37 cellular contexts compared by ENCODE assay signal in genomic region chrX:3960952-3961351, GRCh38.
"Had no signal": no experiment of that assay in that cellular context is flagged by ENCODE, and none has a peak within 500 bp of the region (broad histone marks: within the 10 kb centered on the region; RNA-seq: fewer than 3 reads in every experiment).

No MANE protein-coding gene starts in this region.

- DNase-seq: activated CD4-positive, alpha-beta memory T cell treated with anti-CD3 and anti-CD28 coated beads, Interleukin-2, amount 10 ng/mL, durations not matched to agents 7 days and 5 days; activated CD4-positive, alpha-beta T cell treated with anti-CD3 and anti-CD28 coated beads for 1 hour; activated CD4-positive, alpha-beta T cell treated with anti-CD3 and anti-CD28 coated beads for 36 hours; activated CD4-positive, alpha-beta T cell treated with anti-CD3 and anti-CD28 coated beads for 48 hours; activated CD4-positive, alpha-beta T cell treated with anti-CD3 and anti-CD28 coated beads, Interleukin-2, amount 10 ng/mL, durations not matched to agents 7 days and 5 days; activated CD4-positive, alpha-beta T cell treated with anti-CD3 and anti-CD28 coated beads, Interleukin-2, amount 50 U/mL, for 48 hours; activated CD4-positive, CD25-positive, alpha-beta regulatory T cell; activated CD8-positive, alpha-beta memory T cell treated with anti-CD3 and anti-CD28 coated beads for 24 hours; activated CD8-positive, alpha-beta memory T cell treated with anti-CD3 and anti-CD28 coated beads, Interleukin-2, amount 10 ng/mL, durations not matched to agents 7 days and 5 days; activated CD8-positive, alpha-beta memory T cell treated with anti-CD3 and anti-CD28 coated beads, Interleukin-2, amount 50 U/mL, for 48 hours; activated CD8-positive, alpha-beta T cell treated with anti-CD3 and anti-CD28 coated beads, Interleukin-2, amount 10 ng/mL, durations not matched to agents 7 days and 5 days; activated effector memory CD4-positive, alpha-beta T cell treated with Interleukin-2 at 50 U/mL for 16 hours; activated gamma-delta T cell; activated naive CD4-positive, alpha-beta T cell treated with anti-CD3 and anti-CD28 coated beads, Interleukin-2, amount 10 ng/mL, durations not matched to agents 7 days and 5 days; activated naive CD4-positive, alpha-beta T cell treated with Interleukin-2 at 50 U/mL for 16 hours; activated naive CD8-positive, alpha-beta T cell treated with anti-CD3 and anti-CD28 coated beads, Interleukin-2, amount 10 ng/mL, durations not matched to agents 7 days and 5 days; activated naive CD8-positive, alpha-beta T cell treated with anti-CD3 and anti-CD28 coated beads, Interleukin-2, amount 50 U/mL, for 24 hours; activated T-cell treated with anti-CD3 and anti-CD28 coated beads, Interleukin-2, amount 50 U/mL, for 24 hours; activated T-cell treated with anti-CD3 and anti-CD28 coated beads, Interleukin-2, amount 50 U/mL, for 48 hours; amygdala; anterior cingulate cortex; caudate nucleus; cerebellar nuclear complex; T-helper 1 cell; T-helper 2 cell; T-helper 9 cell had no signal

- H3K27me3 Mint-ChIP-seq: activated CD4-positive, alpha-beta memory T cell treated with anti-CD3 and anti-CD28 coated beads, Interleukin-2, amount 10 ng/mL, durations not matched to agents 7 days and 5 days; activated naive CD8-positive, alpha-beta T cell treated with anti-CD3 and anti-CD28 coated beads, Interleukin-2, amount 50 U/mL, for 24 hours; central memory CD8-positive, alpha-beta T cell had no signal

- H3K9me3 Mint-ChIP-seq: activated CD4-positive, alpha-beta memory T cell treated with anti-CD3 and anti-CD28 coated beads, Interleukin-2, amount 10 ng/mL, durations not matched to agents 7 days and 5 days; activated CD4-positive, alpha-beta T cell treated with anti-CD3 and anti-CD28 coated beads, Interleukin-2, amount 10 ng/mL, durations not matched to agents 7 days and 5 days; activated naive CD4-positive, alpha-beta T cell treated with anti-CD3 and anti-CD28 coated beads, Interleukin-2, amount 10 ng/mL, durations not matched to agents 7 days and 5 days; activated naive CD4-positive, alpha-beta T cell treated with anti-CD3 and anti-CD28 coated beads, Interleukin-2, amount 50 U/mL, for 24 hours; activated naive CD8-positive, alpha-beta T cell treated with anti-CD3 and anti-CD28 coated beads, Interleukin-2, amount 10 ng/mL, durations not matched to agents 7 days and 5 days; activated naive CD8-positive, alpha-beta T cell treated with anti-CD3 and anti-CD28 coated beads, Interleukin-2, amount 50 U/mL, for 24 hours; activated T-cell treated with anti-CD3 and anti-CD28 coated beads, Interleukin-2, amount 50 U/mL, for 24 hours; activated T-helper 2 cell treated with anti-CD3 and anti-CD28 coated beads, Interferon-gamma antibody, Interleukin-2, Interleukin-4, amounts not matched to agents 10 μg/mL and 5 μg/mL and 100 μg/mL, durations not matched to agents 14 hours and 24 hours and 36 hours; central memory CD8-positive, alpha-beta T cell; T-helper 1 cell treated with Interleukin-12 subunit alpha and Interleukin-12 subunit beta and Interleukin-4 antibody, amounts not matched to agents 30 μg/mL and 1 μg/mL, for 36 hours; T-helper 2 cell treated with Interferon-gamma antibody and Interleukin-4, amounts not matched to agents 5 μg/mL and 100 μg/mL, for 36 hours had no signal

- H3K36me3 ChIP-seq: ascending aorta, cardiac muscle cell had no signal

- H3K4me3 ChIP-seq: ascending aorta, cardiac muscle cell had no signal

- H3K4me1 ChIP-seq: ascending aorta had no signal

- H3K36me3 Mint-ChIP-seq: activated CD8-positive, alpha-beta memory T cell treated with anti-CD3 and anti-CD28 coated beads, Interleukin-2, amount 10 ng/mL, durations not matched to agents 7 days and 5 days; activated naive CD4-positive, alpha-beta T cell treated with anti-CD3 and anti-CD28 coated beads, Interleukin-2, amount 10 ng/mL, durations not matched to agents 7 days and 5 days; activated naive CD4-positive, alpha-beta T cell treated with anti-CD3 and anti-CD28 coated beads, Interleukin-2, amount 50 U/mL, for 24 hours; activated naive CD8-positive, alpha-beta T cell; activated naive CD8-positive, alpha-beta T cell treated with anti-CD3 and anti-CD28 coated beads, Interleukin-2, amount 10 ng/mL, durations not matched to agents 7 days and 5 days; brain had no signal

- H3K4me3 Mint-ChIP-seq: activated CD4-positive, alpha-beta memory T cell treated with anti-CD3 and anti-CD28 coated beads, Interleukin-2, amount 10 ng/mL, durations not matched to agents 7 days and 5 days; activated CD4-positive, alpha-beta T cell treated with anti-CD3 and anti-CD28 coated beads for 36 hours; activated CD4-positive, alpha-beta T cell treated with anti-CD3 and anti-CD28 coated beads, Interleukin-2, amount 10 ng/mL, durations not matched to agents 7 days and 5 days; activated CD8-positive, alpha-beta memory T cell treated with anti-CD3 and anti-CD28 coated beads, Interleukin-2, amount 10 ng/mL, durations not matched to agents 7 days and 5 days; activated CD8-positive, alpha-beta T cell treated with anti-CD3 and anti-CD28 coated beads, Interleukin-2, amount 10 ng/mL, durations not matched to agents 7 days and 5 days; activated naive CD4-positive, alpha-beta T cell treated with anti-CD3 and anti-CD28 coated beads, Interleukin-2, amount 10 ng/mL, durations not matched to agents 7 days and 5 days; activated naive CD4-positive, alpha-beta T cell treated with anti-CD3 and anti-CD28 coated beads, Interleukin-2, amount 50 U/mL, for 24 hours; activated naive CD8-positive, alpha-beta T cell; activated naive CD8-positive, alpha-beta T cell treated with anti-CD3 and anti-CD28 coated beads, Interleukin-2, amount 10 ng/mL, durations not matched to agents 7 days and 5 days; activated naive CD8-positive, alpha-beta T cell treated with anti-CD3 and anti-CD28 coated beads, Interleukin-2, amount 50 U/mL, for 24 hours; activated T-cell treated with anti-CD3 and anti-CD28 coated beads, Interleukin-2, amount 50 U/mL, for 24 hours; central memory CD8-positive, alpha-beta T cell; T-helper 1 cell treated with Interleukin-12 subunit alpha and Interleukin-12 subunit beta and Interleukin-4 antibody, amounts not matched to agents 30 μg/mL and 1 μg/mL, for 36 hours; T-helper 2 cell treated with Interferon-gamma antibody and Interleukin-4, amounts not matched to agents 5 μg/mL and 100 μg/mL, for 36 hours had no signal

- H3K4me1 Mint-ChIP-seq: activated CD4-positive, alpha-beta memory T cell treated with anti-CD3 and anti-CD28 coated beads, Interleukin-2, amount 10 ng/mL, durations not matched to agents 7 days and 5 days; activated CD8-positive, alpha-beta memory T cell treated with anti-CD3 and anti-CD28 coated beads, Interleukin-2, amount 10 ng/mL, durations not matched to agents 7 days and 5 days; activated naive CD4-positive, alpha-beta T cell treated with anti-CD3 and anti-CD28 coated beads, Interleukin-2, amount 10 ng/mL, durations not matched to agents 7 days and 5 days; activated naive CD8-positive, alpha-beta T cell treated with anti-CD3 and anti-CD28 coated beads, Interleukin-2, amount 50 U/mL, for 24 hours had no signal

- H3K9me3 ChIP-seq: ascending aorta had no signal

- H3K27ac Mint-ChIP-seq: activated CD4-positive, alpha-beta memory T cell treated with anti-CD3 and anti-CD28 coated beads, Interleukin-2, amount 10 ng/mL, durations not matched to agents 7 days and 5 days; activated CD4-positive, alpha-beta T cell treated with anti-CD3 and anti-CD28 coated beads for 36 hours; activated CD4-positive, alpha-beta T cell treated with anti-CD3 and anti-CD28 coated beads, Interleukin-2, amount 10 ng/mL, durations not matched to agents 7 days and 5 days; activated CD8-positive, alpha-beta memory T cell treated with anti-CD3 and anti-CD28 coated beads, Interleukin-2, amount 10 ng/mL, durations not matched to agents 7 days and 5 days; activated CD8-positive, alpha-beta T cell treated with anti-CD3 and anti-CD28 coated beads, Interleukin-2, amount 10 ng/mL, durations not matched to agents 7 days and 5 days; activated naive CD4-positive, alpha-beta T cell treated with anti-CD3 and anti-CD28 coated beads, Interleukin-2, amount 10 ng/mL, durations not matched to agents 7 days and 5 days; activated naive CD4-positive, alpha-beta T cell treated with anti-CD3 and anti-CD28 coated beads, Interleukin-2, amount 50 U/mL, for 24 hours; activated naive CD8-positive, alpha-beta T cell; activated naive CD8-positive, alpha-beta T cell treated with anti-CD3 and anti-CD28 coated beads, Interleukin-2, amount 10 ng/mL, durations not matched to agents 7 days and 5 days; activated naive CD8-positive, alpha-beta T cell treated with anti-CD3 and anti-CD28 coated beads, Interleukin-2, amount 50 U/mL, for 24 hours; activated T-cell treated with anti-CD3 and anti-CD28 coated beads, Interleukin-2, amount 50 U/mL, for 24 hours; activated T-helper 2 cell treated with anti-CD3 and anti-CD28 coated beads, Interferon-gamma antibody, Interleukin-2, Interleukin-4, amounts not matched to agents 10 μg/mL and 5 μg/mL and 100 μg/mL, durations not matched to agents 14 hours and 24 hours and 36 hours; brain; T-helper 1 cell treated with Interleukin-12 subunit alpha and Interleukin-12 subunit beta and Interleukin-4 antibody, amounts not matched to agents 30 μg/mL and 1 μg/mL, for 36 hours; T-helper 2 cell treated with Interferon-gamma antibody and Interleukin-4, amounts not matched to agents 5 μg/mL and 100 μg/mL, for 36 hours had no signal

- H3K27ac ChIP-seq: ascending aorta, cardiac muscle cell, VCaP had no signal

- ATAC-seq: activated CD4-positive, alpha-beta T cell treated with anti-CD3 and anti-CD28 coated beads for 36 hours; activated CD4-positive, CD25-positive, alpha-beta regulatory T cell treated with anti-CD3 and anti-CD28 coated beads, Interleukin-2, amount 50 U/mL, for 24 hours; activated CD8-positive, alpha-beta memory T cell treated with anti-CD3 and anti-CD28 coated beads, Interleukin-2, amount 10 ng/mL, durations not matched to agents 7 days and 5 days; activated CD8-positive, alpha-beta T cell treated with anti-CD3 and anti-CD28 coated beads, Interleukin-2, amount 10 ng/mL, durations not matched to agents 7 days and 5 days; activated naive CD8-positive, alpha-beta T cell treated with anti-CD3 and anti-CD28 coated beads, Interleukin-2, amount 50 U/mL, for 24 hours had no signal
